Comparison of ENCODE assay signal across 9 cellular contexts in the genomic region with DNA sequence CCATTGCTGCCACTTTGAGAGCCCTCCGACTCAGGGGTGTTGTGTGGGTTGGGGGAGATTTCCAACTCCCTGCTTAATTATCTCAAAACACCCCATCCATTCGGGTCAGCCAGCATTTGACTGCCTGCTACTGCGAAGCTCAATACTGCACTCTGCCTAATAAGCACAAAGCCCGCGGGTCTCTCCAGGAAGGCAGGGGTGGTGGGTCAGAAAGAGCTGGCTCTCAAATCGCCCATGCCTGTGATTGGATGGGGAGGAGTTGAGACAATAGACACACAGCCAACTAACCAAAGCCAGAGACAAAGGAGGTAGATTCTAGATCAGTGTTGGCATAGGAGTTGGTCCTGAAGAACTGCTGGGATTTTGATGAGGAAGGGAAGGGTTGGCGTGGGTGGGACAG. TPM values are rescaled to one million over a fixed set of nuclear protein-coding genes. Genes with fewer than 3 reads are reported as not detected.
DNase-seq lines count a peak whose midpoint lies in the region; ATAC-seq and TF ChIP-seq lines count a peak whose summit lies in the region.
"Had no signal": no experiment of that assay in that cellular context is flagged by ENCODE, and none has a peak within 500 bp of the region (broad histone marks: within the 10 kb centered on the region; RNA-seq: fewer than 3 reads in every experiment).

No MANE protein-coding gene starts in this region.

- H3K4me1 Mint-ChIP-seq in CD8-positive, alpha-beta T cell (ENCODE audit: low read depth), result peaks cover 49% of the 10 kb centered on the region
- H3K4me1 Mint-ChIP-seq in endothelial cell (ENCODE audit: unreplicated experiment) (peaks cover 44% of the 10 kb centered on the region), H9 (peaks cover 30 to 33% of the 10 kb centered on the region in 2 experiments)

- no peaks in the 10 kb centered on the region for H3K27me3 Mint-ChIP-seq in CD8-positive, alpha-beta T cell (ENCODE audit: low read depth)
- H3K27me3 Mint-ChIP-seq in endothelial cell (ENCODE audit: unreplicated experiment) (peaks cover 7% of the 10 kb centered on the region), H9 (ENCODE audit: low read depth) (peaks cover 2% of the 10 kb centered on the region)
- H3K27me3 Mint-ChIP-seq: stimulated activated naive CD8-positive, alpha-beta T cell treated with anti-CD3 and anti-CD28 coated beads, Interleukin-15, Interleukin-2, amounts not matched to agents 100 ng/mL and 50 ng/mL, for 24 hours had no signal

- H3K56ac ChIP-seq in H9 (ENCODE audit: insufficient read length, low read depth, low read length), result no peak overlapping the region

- no peak overlapping the region for H3K4me2 ChIP-seq in H9 (ENCODE audit: insufficient read depth, insufficient read length, low read length)

- H4K91ac ChIP-seq in H9 (ENCODE audit: insufficient read length, low read depth, low read length), result no peak overlapping the region

- peaks cover 56% of the 10 kb centered on the region for H3K4me1 ChIP-seq in CD8-positive, alpha-beta T cell (ENCODE audit: insufficient read depth, low read length)
- H3K4me1 ChIP-seq in RWPE2 (ENCODE audit: insufficient read depth, poor library complexity, severe bottlenecking), result peaks cover 24% of the 10 kb centered on the region
- peaks cover 5% of the 10 kb centered on the region for H3K4me1 ChIP-seq in psoas muscle
- peaks cover 9% of the 10 kb centered on the region; the same call in 1 of the 2 replicates for H3K4me1 ChIP-seq in H9 (ENCODE audit: insufficient read depth, low read length)

- H3K4me3 ChIP-seq in CD8-positive, alpha-beta T cell (ENCODE audit: low read depth, low read length), result no peak overlapping the region
- H3K4me3 ChIP-seq in RWPE2 (ENCODE audit: severe bottlenecking) (no peak overlapping the region), psoas muscle (no peak overlapping the region)

- WGBS in psoas muscle, 3 donors, result 64 to 76% (median 69%) methylated on average over 7 of the region's 7 CpGs
- WGBS in H9 (ENCODE audit: extremely low coverage, insufficient read length, low lambda C conversion rate), result no CpG with 5 or more reads among the region's 7 CpGs

- ATAC-seq in CD8-positive, alpha-beta T cell, result no peak
- ATAC-seq in RWPE2 (ENCODE audit: low read depth) (no peak), psoas muscle (no peak), HG02623 (IDR thresholded peaks at IDR 0.05; ENCODE audit: unreplicated experiment) (no peak)

- H3K9me3 Mint-ChIP-seq in CD8-positive, alpha-beta T cell, result no peaks in the 10 kb centered on the region
- no peaks in the 10 kb centered on the region for H3K9me3 Mint-ChIP-seq in endothelial cell (ENCODE audit: unreplicated experiment)
- peaks cover 2 to 4% of the 10 kb centered on the region in 2 experiments; a peak in 3 of 5 replicates for H3K9me3 Mint-ChIP-seq in H9
- H3K9me3 Mint-ChIP-seq: stimulated activated naive CD8-positive, alpha-beta T cell treated with anti-CD3 and anti-CD28 coated beads, Interleukin-15, Interleukin-2, amounts not matched to agents 100 ng/mL and 50 ng/mL, for 24 hours had no signal

- H3K79me1 ChIP-seq in H9 (ENCODE audit: insufficient read depth, low read depth, low read length, poor library complexity, severe bottlenecking), result no peaks in the 10 kb centered on the region

- peak overlapping the region; percentile 52 for H3K27ac Mint-ChIP-seq in CD8-positive, alpha-beta T cell
- H3K27ac Mint-ChIP-seq in endothelial cell (ENCODE audit: unreplicated experiment) (peak overlapping the region; percentile 99), H9 (no peak overlapping the region)

- H4K8ac ChIP-seq in H9 (replicated peaks; ENCODE audit: insufficient read length, low read depth, low read length), result no peak overlapping the region

- no peak overlapping the region for H2BK15ac ChIP-seq in H9 (ENCODE audit: low read depth, low read length)

- no peak for DNase-seq in CD8-positive, alpha-beta T cell
- DNase-seq in RWPE2 (ENCODE audit: low spot score) (no peak), endothelial cell (ENCODE audit: low spot score) (no peak), psoas muscle (no peak), H9 (no peak), H4 (ENCODE audit: low spot score) (no peak)
- no peak for DNase-seq in stimulated activated CD4-positive, alpha-beta T cell treated with anti-CD3 and anti-CD28 coated beads, Interleukin-2, amount 100 ng/mL, for 24 hours

- no peak overlapping the region for H3T11ph ChIP-seq in H9 (ENCODE audit: low read length)

- no peak overlapping the region for H3K14ac ChIP-seq in H9 (ENCODE audit: insufficient read depth, low read length)

- H2BK5ac ChIP-seq in H9 (ENCODE audit: insufficient read length, low read length), result no peak overlapping the region

- no peak overlapping the region for H2AK5ac ChIP-seq in H9 (ENCODE audit: insufficient read length, low read length)

- H3K4ac ChIP-seq in H9 (ENCODE audit: low read depth, low read length), result no peak overlapping the region

- no peak overlapping the region for H3K9ac ChIP-seq in H9 (ENCODE audit: extremely low read depth, insufficient read length, low read length)

- no peaks in the 10 kb centered on the region for H4K20me1 ChIP-seq in H9 (ENCODE audit: control insufficient read depth, insufficient read depth, insufficient read length)

- H4K5ac ChIP-seq in H9 (ENCODE audit: insufficient read length, low read depth, low read length), result no peak overlapping the region

- no peak overlapping the region for H2BK12ac ChIP-seq in H9 (ENCODE audit: insufficient read length, low read depth, low read length)

- no peak overlapping the region for H3K18ac ChIP-seq in H9 (ENCODE audit: insufficient read length, low read depth, low read length)

- no peak overlapping the region for H2AFZ ChIP-seq in H9 (ENCODE audit: low read length)

- H3K23me2 ChIP-seq in H9 (ENCODE audit: insufficient read length, low read depth, low read length, poor library complexity, severe bottlenecking), result no peaks in the 10 kb centered on the region

- H2BK20ac ChIP-seq in H9 (ENCODE audit: low read depth, low read length, poor library complexity, severe bottlenecking), result no peak overlapping the region

- H3K4me3 Mint-ChIP-seq in CD8-positive, alpha-beta T cell, result peak overlapping the region; percentile 35
- H3K4me3 Mint-ChIP-seq in endothelial cell (ENCODE audit: unreplicated experiment) (no peak overlapping the region), H9 (no peak overlapping the region)
- H3K4me3 Mint-ChIP-seq: stimulated activated naive CD8-positive, alpha-beta T cell treated with anti-CD3 and anti-CD28 coated beads, Interleukin-15, Interleukin-2, amounts not matched to agents 100 ng/mL and 50 ng/mL, for 24 hours had no signal

- H3K9me3 ChIP-seq in CD8-positive, alpha-beta T cell (ENCODE audit: low read length), result no peaks in the 10 kb centered on the region
- H3K9me3 ChIP-seq in RWPE2 (ENCODE audit: severe bottlenecking) (no peaks in the 10 kb centered on the region), psoas muscle (no peaks in the 10 kb centered on the region), H9 (ENCODE audit: control insufficient read depth, low read depth, low read length) (no peaks in the 10 kb centered on the region)

- peaks cover 20% of the 10 kb centered on the region for H3K36me3 Mint-ChIP-seq in CD8-positive, alpha-beta T cell
- H3K36me3 Mint-ChIP-seq in endothelial cell (ENCODE audit: low read depth, unreplicated experiment), result no peaks in the 10 kb centered on the region
- peaks cover 0 to 2% (median 0%) of the 10 kb centered on the region in 3 experiments; a peak in 1 of 7 replicates for H3K36me3 Mint-ChIP-seq in H9 (ENCODE audit: insufficient read depth in 1 of 3, low read depth in 3 of 3)

- no peak for TF ChIP-seq CTCF in CD8-positive, alpha-beta T cell (IDR thresholded peaks at IDR 0.05)
- TF ChIP-seq CTCF in RWPE2 (IDR thresholded peaks at IDR 0.05; ENCODE audit: poor library complexity, severe bottlenecking), result no peak
- TF ChIP-seq CTCF in endothelial cell (IDR thresholded peaks at IDR 0.05; ENCODE audit: unreplicated experiment), result no peak
- TF ChIP-seq CTCF in psoas muscle (IDR thresholded peaks at IDR 0.05), result no peak
- TF ChIP-seq CTCF in H9 (conservative IDR thresholded peaks at IDR 0.05), result no peak

- H3K23ac ChIP-seq in H9 (ENCODE audit: insufficient read length, low read depth, low read length), result no peak overlapping the region

- no peak overlapping the region for H2BK120ac ChIP-seq in H9 (ENCODE audit: low read depth, low read length, poor library complexity, severe bottlenecking)

- intact Hi-C loops in CD8-positive, alpha-beta T cell (cut with DNase I, micrococcal nuclease), result loop anchor here in 1 of 2 experiments (5.0 kb wide), 1 partner anchor 101 kb away; a partner anchor contains a TSS
- intact Hi-C loops in psoas muscle (cut with DNase I), result no loop called here

- H3K36me3 ChIP-seq in CD8-positive, alpha-beta T cell (ENCODE audit: insufficient read depth, low read length), result peaks cover 5% of the 10 kb centered on the region
- H3K36me3 ChIP-seq in RWPE2 (ENCODE audit: low read depth) (no peaks in the 10 kb centered on the region), psoas muscle (ENCODE audit: insufficient read depth in 1 of 2, low read depth in 1 of 2) (no peaks in the 10 kb centered on the region)

- H3K27me3 ChIP-seq in CD8-positive, alpha-beta T cell (ENCODE audit: insufficient read depth, low read length), result no peaks in the 10 kb centered on the region
- H3K27me3 ChIP-seq in RWPE2 (ENCODE audit: insufficient read depth, poor library complexity, severe bottlenecking) (no peaks in the 10 kb centered on the region), psoas muscle (ENCODE audit: insufficient read depth in 3 of 3, low read length in 2 of 3) (peaks cover 0 to 7% (median 2%) of the 10 kb centered on the region in 3 donors), H9 (ENCODE audit: insufficient read depth, low read length) (no peaks in the 10 kb centered on the region)

- H3K79me2 ChIP-seq in H9 (ENCODE audit: insufficient read depth, low read length), result no peaks in the 10 kb centered on the region

- POLR2A ChIA-PET in CD8-positive, alpha-beta T cell (lab: Charles Lee), result no interaction called here

- CTCF ChIA-PET in CD8-positive, alpha-beta T cell (lab: Charles Lee), result no interaction called here

- H3K27ac ChIP-seq in CD8-positive, alpha-beta T cell (ENCODE audit: low read depth, low read length), result no peak overlapping the region
- peak overlapping the region; percentile 97 for H3K27ac ChIP-seq in RWPE2 (ENCODE audit: poor library complexity, severe bottlenecking)
- H3K27ac ChIP-seq in psoas muscle, result peak overlapping the region; percentile 75
- no peak overlapping the region for H3K27ac ChIP-seq in H9 (ENCODE audit: insufficient read length, low read depth, low read length)

RNA-seq across cellular contexts. Expression of a gene that starts 2.3 kb away (rescaled TPM):
- 10 to 100 TPM; 13.9 to 16.3 TPM for total RNA-seq in CD8-positive, alpha-beta T cell
- total RNA-seq in endothelial cell (ENCODE audit: unreplicated experiment), result 0.38 TPM
- 10 to 100 TPM in 2 of 4 donors, 1 to 10 TPM in 2; 6.9 to 14.0 (median 9.8) TPM for total RNA-seq in psoas muscle
- 1 to 10 TPM; 3.7 to 7.4 (median 7.4) TPM for polyA plus RNA-seq in psoas muscle
- total RNA-seq in H9 (2021), result not detected in 2 replicates
- total RNA-seq in H4 (2014; rRNA removed; shearing (Covaris generic)), result 33.0 and 44.8 TPM in 2 replicates

RNA-seq across cellular contexts. Expression of a gene that starts 22.4 kb away (rescaled TPM):
- under 1 TPM in 1 of 2 experiments, not detected in 1; 0.39 TPM for total RNA-seq in CD8-positive, alpha-beta T cell
- total RNA-seq in endothelial cell (ENCODE audit: unreplicated experiment), result not detected
- under 1 TPM in 2 of 4 donors, not detected in 2; 0.30 to 0.34 TPM for total RNA-seq in psoas muscle
- polyA plus RNA-seq in psoas muscle, result under 1 TPM in 2 of 3 donors, not detected in 1; 0.01 to 0.18 TPM
- total RNA-seq in H9 (2021), result not detected in 2 replicates
- total RNA-seq in H4 (2014; rRNA removed; shearing (Covaris generic)), result 0.06 TPM in 1 of 2 replicates, not detected in the other

RNA-seq across cellular contexts. Expression of a gene that starts 40.4 kb away (rescaled TPM):
- not detected for total RNA-seq in CD8-positive, alpha-beta T cell
- total RNA-seq in endothelial cell (ENCODE audit: unreplicated experiment) (1.3 TPM), psoas muscle (under 1 TPM in 1 of 4 donors, not detected in 3; 0.17 TPM), H9 (2021) (1.4 and 1.6 TPM in 2 replicates)
- polyA plus RNA-seq in psoas muscle, result under 1 TPM in 2 of 3 donors, not detected in 1; 0.01 to 0.03 TPM
- not detected in 2 replicates for total RNA-seq in H4 (2014; rRNA removed; shearing (Covaris generic))

Comparison
In these comparisons a context has a peak if more than half of its experiments do, and no peak if none do; other contexts are left out.
1. H3K27ac ChIP-seq: peak in RWPE2 (single experiment) and psoas muscle (single experiment); none in CD8-positive, alpha-beta T cell (single experiment) and H9 (single experiment).
2. H3K27ac Mint-ChIP-seq: peak in CD8-positive, alpha-beta T cell (single experiment) and endothelial cell (single experiment); none in H9 (0 of 3).